Comparison of ENCODE assay signal across 7 cellular contexts in genomic region chr5:139458580-139459407, GRCh38. TPM values are rescaled to one million over a fixed set of nuclear protein-coding genes. Genes with fewer than 3 reads are reported as not detected.
A peak's percentile ranks its signal among the peaks of the same experiment; 100 is the strongest.
DNase-seq lines count a peak whose midpoint lies in the region; ATAC-seq and TF ChIP-seq lines count a peak whose summit lies in the region.

No MANE protein-coding gene starts in this region.

- POLR2A ChIA-PET in activated CD8-positive, alpha-beta T cell treated with anti-CD3 and anti-CD28 coated beads, Interleukin-2, amount 10 ng/mL, durations not matched to agents 7 days and 5 days (lab: Charles Lee), result interaction anchor here (0.9 to 4.6 kb wide), 7 partner anchors 9 to 67 kb away, joined by 3 to 35 read pairs (median 4); partner anchors contain the start of genes SMIM33 and STING1

- no peak for TF ChIP-seq CTCF in mesothelial cell of epicardium (IDR thresholded peaks at IDR 0.05; ENCODE audit: unreplicated experiment)

- H3K36me3 Mint-ChIP-seq in activated CD8-positive, alpha-beta T cell treated with anti-CD3 and anti-CD28 coated beads, Interleukin-2, amount 10 ng/mL, durations not matched to agents 7 days and 5 days (ENCODE audit: low read depth), result no peaks in the 10 kb centered on the region
- H3K36me3 Mint-ChIP-seq in mesothelial cell of epicardium, result no peaks in the 10 kb centered on the region

- H3K27me3 Mint-ChIP-seq in activated CD8-positive, alpha-beta T cell treated with anti-CD3 and anti-CD28 coated beads, Interleukin-2, amount 10 ng/mL, durations not matched to agents 7 days and 5 days (ENCODE audit: low read depth), result peaks cover 14% of the 10 kb centered on the region
- H3K27me3 Mint-ChIP-seq in mesothelial cell of epicardium (ENCODE audit: low read depth), result no peaks in the 10 kb centered on the region

- H3K27ac Mint-ChIP-seq in activated CD8-positive, alpha-beta T cell treated with anti-CD3 and anti-CD28 coated beads, Interleukin-2, amount 10 ng/mL, durations not matched to agents 7 days and 5 days, result peak overlapping the region; percentile 97
- H3K27ac Mint-ChIP-seq in mesothelial cell of epicardium, result no peak overlapping the region

- CTCF ChIA-PET in activated CD8-positive, alpha-beta T cell treated with anti-CD3 and anti-CD28 coated beads, Interleukin-2, amount 10 ng/mL, durations not matched to agents 7 days and 5 days (lab: Charles Lee), result interaction anchor here (0.6 to 3.6 kb wide), 8 partner anchors 10 to 54 kb away, joined by 3 to 18 read pairs (median 5); partner anchors contain the start of gene STING1

- H3K9me3 Mint-ChIP-seq in activated CD8-positive, alpha-beta T cell treated with anti-CD3 and anti-CD28 coated beads, Interleukin-2, amount 10 ng/mL, durations not matched to agents 7 days and 5 days (ENCODE audit: insufficient read depth), result no peaks in the 10 kb centered on the region
- H3K9me3 Mint-ChIP-seq in mesothelial cell of epicardium, result no peaks in the 10 kb centered on the region

- peak overlapping the region; percentile 67 for H3K4me3 Mint-ChIP-seq in activated CD8-positive, alpha-beta T cell treated with anti-CD3 and anti-CD28 coated beads, Interleukin-2, amount 10 ng/mL, durations not matched to agents 7 days and 5 days
- H3K4me3 Mint-ChIP-seq in mesothelial cell of epicardium, result no peak overlapping the region

- peak; percentile 53 for ATAC-seq in GM19455 (IDR thresholded peaks at IDR 0.05; ENCODE audit: unreplicated experiment)
- peak; percentile 41 for ATAC-seq in HG03565 (IDR thresholded peaks at IDR 0.05; ENCODE audit: unreplicated experiment)
- ATAC-seq in activated CD8-positive, alpha-beta T cell treated with anti-CD3 and anti-CD28 coated beads, Interleukin-2, amount 10 ng/mL, durations not matched to agents 7 days and 5 days, result peak; percentile 92
- peak; percentile 78 for ATAC-seq in esophagus mucosa

- peak; percentile 92 for DNase-seq in activated CD8-positive, alpha-beta T cell treated with anti-CD3 and anti-CD28 coated beads, Interleukin-2, amount 10 ng/mL, durations not matched to agents 7 days and 5 days
- DNase-seq in stimulated activated CD4-positive, alpha-beta T cell treated with anti-CD3 and anti-CD28 coated beads, Interleukin-1b, Interleukin-23, amount 100 ng/mL, for 48 hours, result peak; percentile 87
- DNase-seq in dedifferentiated amniotic fluid mesenchymal stem cell (ENCODE audit: extremely low spot score) (no peak), mesothelial cell of epicardium (ENCODE audit: low spot score in 2 of 2, unreplicated experiment in 2 of 2) (no peak)

- H3K4me1 Mint-ChIP-seq in activated CD8-positive, alpha-beta T cell treated with anti-CD3 and anti-CD28 coated beads, Interleukin-2, amount 10 ng/mL, durations not matched to agents 7 days and 5 days (ENCODE audit: low read depth), result peaks cover 63% of the 10 kb centered on the region
- H3K4me1 Mint-ChIP-seq in mesothelial cell of epicardium, result peaks cover 5% of the 10 kb centered on the region

RNA-seq across cellular contexts. Expression of gene ECSCR, which starts 3.7 kb away (rescaled TPM):
- not detected for total RNA-seq in activated CD8-positive, alpha-beta T cell treated with anti-CD3 and anti-CD28 coated beads, Interleukin-2, amount 10 ng/mL, durations not matched to agents 7 days and 5 days
- total RNA-seq in esophagus mucosa, result 5.0 TPM
- 0.29 TPM in 1 of 3 replicates, not detected in the others for total RNA-seq in mesothelial cell of epicardium

RNA-seq across cellular contexts. Expression of gene SMIM33, which starts 12.0 kb away (rescaled TPM):
- under 1 TPM; 0.32 to 0.65 TPM for total RNA-seq in activated CD8-positive, alpha-beta T cell treated with anti-CD3 and anti-CD28 coated beads, Interleukin-2, amount 10 ng/mL, durations not matched to agents 7 days and 5 days
- total RNA-seq in esophagus mucosa (not detected), mesothelial cell of epicardium (not detected in 3 replicates)

RNA-seq across cellular contexts. Expression of gene DNAJC18, which starts 19.5 kb away (rescaled TPM):
- total RNA-seq in activated CD8-positive, alpha-beta T cell treated with anti-CD3 and anti-CD28 coated beads, Interleukin-2, amount 10 ng/mL, durations not matched to agents 7 days and 5 days, result 1 to 10 TPM; 3.7 to 5.4 TPM
- total RNA-seq in esophagus mucosa (2.2 TPM), mesothelial cell of epicardium (24.9 to 28.9 TPM (median 25.2 TPM) in 3 replicates)

RNA-seq across cellular contexts. Expression of gene STING1, which starts 23.8 kb away (rescaled TPM):
- 10 to 100 TPM; 64.9 to 67.4 TPM for total RNA-seq in activated CD8-positive, alpha-beta T cell treated with anti-CD3 and anti-CD28 coated beads, Interleukin-2, amount 10 ng/mL, durations not matched to agents 7 days and 5 days
- 45.5 TPM for total RNA-seq in esophagus mucosa
- 26.8 to 30.3 TPM (median 27.0 TPM) in 3 replicates for total RNA-seq in mesothelial cell of epicardium

RNA-seq across cellular contexts. Expression of gene SPATA24, which starts 54.9 kb away (rescaled TPM):
- total RNA-seq in activated CD8-positive, alpha-beta T cell treated with anti-CD3 and anti-CD28 coated beads, Interleukin-2, amount 10 ng/mL, durations not matched to agents 7 days and 5 days, result 1 to 10 TPM; 3.8 to 4.0 TPM
- 3.7 TPM for total RNA-seq in esophagus mucosa
- total RNA-seq in mesothelial cell of epicardium, result 4.8 to 6.5 TPM (median 6.1 TPM) in 3 replicates

Comparison
In these comparisons a context has a peak if more than half of its experiments do, and no peak if none do; other contexts are left out.
1. ATAC-seq: peak in every context shown above with its lines; median percentile 92 in activated CD8-positive, alpha-beta T cell treated with anti-CD3 and anti-CD28 coated beads, Interleukin-2, amount 10 ng/mL, durations not matched to agents 7 days and 5 days; 78 in esophagus mucosa; 53 in GM19455; 41 in HG03565.
2. DNase-seq: peak in activated CD8-positive, alpha-beta T cell treated with anti-CD3 and anti-CD28 coated beads, Interleukin-2, amount 10 ng/mL, durations not matched to agents 7 days and 5 days (single experiment) and stimulated activated CD4-positive, alpha-beta T cell treated with anti-CD3 and anti-CD28 coated beads, Interleukin-1b, Interleukin-23, amount 100 ng/mL, for 48 hours (single experiment); none in dedifferentiated amniotic fluid mesenchymal stem cell (single experiment) and mesothelial cell of epicardium (0 of 2).